ENCODE assay signal across 8 cellular contexts in the genomic region with DNA sequence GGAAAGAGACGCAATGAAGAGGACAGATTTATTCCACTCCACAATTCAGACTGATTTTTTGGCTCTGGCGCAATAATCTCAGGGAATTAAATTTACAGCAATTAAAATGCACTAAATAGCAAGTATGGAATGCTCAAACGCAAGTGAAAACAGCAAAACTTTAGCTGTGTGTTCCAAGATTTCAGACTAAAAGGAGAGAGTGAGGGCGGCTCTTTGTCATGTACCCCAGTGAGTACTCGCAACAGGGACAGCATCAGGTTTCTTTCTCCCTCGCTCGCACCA. TPM values are rescaled to one million over a fixed set of nuclear protein-coding genes. Genes with fewer than 3 reads are reported as not detected.
DNase-seq lines count a peak whose midpoint lies in the region; ATAC-seq lines count a peak whose summit lies in the region.

No MANE protein-coding gene starts in this region.

- H3K4me3 ChIP-seq in subcutaneous abdominal adipose tissue (ENCODE audit: low read depth in 1 of 5, low read length in 5 of 5): peak overlapping the region; percentile 93 to 98 (median 95)

- H3K27me3 ChIP-seq in subcutaneous abdominal adipose tissue (ENCODE audit: control insufficient read depth in 5 of 5, insufficient read depth in 4 of 5, low read length in 5 of 5): no peaks in the 10 kb centered on the region

- ATAC-seq in activated naive CD4-positive, alpha-beta T cell treated with anti-CD3 and anti-CD28 coated beads, Interleukin-2, amount 50 U/mL, for 72 hours: no peak

- no peaks in the 10 kb centered on the region for H3K9me3 Mint-ChIP-seq in activated naive CD4-positive, alpha-beta T cell treated with anti-CD3 and anti-CD28 coated beads, Interleukin-2, amount 50 U/mL, for 72 hours

- H3K4me1 ChIP-seq in subcutaneous abdominal adipose tissue (ENCODE audit: control insufficient read depth in 5 of 5, insufficient read depth in 5 of 5, low read length in 5 of 5): peaks cover 0 to 62% (median 46%) of the 10 kb centered on the region in 5 donors

- no peaks in the 10 kb centered on the region for H3K36me3 ChIP-seq in subcutaneous abdominal adipose tissue (ENCODE audit: control insufficient read depth in 5 of 5, insufficient read depth in 5 of 5, low read length in 5 of 5)

- peak; percentile 48 for DNase-seq in NCI-H1694 treated with DMSO at 0.1 percent for 48 hours (lab: John Stamatoyannopoulos, UW)
- no peak for DNase-seq in NCI-H1694 (lab: John Stamatoyannopoulos, UW)
- DNase-seq in activated naive CD4-positive, alpha-beta T cell treated with anti-CD3 and anti-CD28 coated beads, Interleukin-2, amount 50 U/mL, for 72 hours (ENCODE audit: low spot score in 2 of 2): no peak
- peak; percentile 29 for DNase-seq in iris pigment epithelial cell (ENCODE audit: low read depth)
- no peak for DNase-seq in NCI-H2029 treated with DMSO at 0.1 percent for 48 hours (lab: John Stamatoyannopoulos, UW)
- no peak for DNase-seq in DMS79 treated with DMSO at 0.1 percent for 48 hours (lab: John Stamatoyannopoulos, UW)
- DNase-seq in H4 (ENCODE audit: low spot score): no peak

- H3K9me3 ChIP-seq in subcutaneous abdominal adipose tissue (ENCODE audit: control insufficient read depth in 5 of 5, low read length in 5 of 5): no peaks in the 10 kb centered on the region

- peak overlapping the region; percentile 83 to 99 for H3K27ac Mint-ChIP-seq in activated naive CD4-positive, alpha-beta T cell treated with anti-CD3 and anti-CD28 coated beads, Interleukin-2, amount 50 U/mL, for 72 hours

- peaks cover 6 to 10% of the 10 kb centered on the region in 2 donors for H3K36me3 Mint-ChIP-seq in activated naive CD4-positive, alpha-beta T cell treated with anti-CD3 and anti-CD28 coated beads, Interleukin-2, amount 50 U/mL, for 72 hours

- H3K9ac ChIP-seq in subcutaneous abdominal adipose tissue (ENCODE audit: low read length in 5 of 5): peak overlapping the region; percentile 57 to 96 (median 92)

- peak overlapping the region; percentile 88 for H3K27ac ChIP-seq in subcutaneous abdominal adipose tissue (ENCODE audit: low read depth, low read length)

RNA-seq across cellular contexts. Expression of a gene that starts 1.2 kb away (rescaled TPM):
- total RNA-seq in activated naive CD4-positive, alpha-beta T cell treated with anti-CD3 and anti-CD28 coated beads, Interleukin-2, amount 50 U/mL, for 72 hours: 10 to 100 TPM in 1 of 2 donors, 1 to 10 TPM in 1; 7.5 to 15.4 TPM
- total RNA-seq in H4 (2014; rRNA removed; shearing (Covaris generic)): 8.2 and 12.8 TPM in 2 replicates

Comparison
In these comparisons a context has a peak if more than half of its experiments do, and no peak if none do; other contexts are left out.
1. DNase-seq: peak in NCI-H1694 treated with DMSO at 0.1 percent for 48 hours (single experiment) and iris pigment epithelial cell (single experiment); none in NCI-H1694 (single experiment), activated naive CD4-positive, alpha-beta T cell treated with anti-CD3 and anti-CD28 coated beads, Interleukin-2, amount 50 U/mL, for 72 hours (0 of 2), NCI-H2029 treated with DMSO at 0.1 percent for 48 hours (single experiment), DMS79 treated with DMSO at 0.1 percent for 48 hours (single experiment) and H4 (single experiment).